ENCODE assay signal across 1 cellular context in the genomic region with DNA sequence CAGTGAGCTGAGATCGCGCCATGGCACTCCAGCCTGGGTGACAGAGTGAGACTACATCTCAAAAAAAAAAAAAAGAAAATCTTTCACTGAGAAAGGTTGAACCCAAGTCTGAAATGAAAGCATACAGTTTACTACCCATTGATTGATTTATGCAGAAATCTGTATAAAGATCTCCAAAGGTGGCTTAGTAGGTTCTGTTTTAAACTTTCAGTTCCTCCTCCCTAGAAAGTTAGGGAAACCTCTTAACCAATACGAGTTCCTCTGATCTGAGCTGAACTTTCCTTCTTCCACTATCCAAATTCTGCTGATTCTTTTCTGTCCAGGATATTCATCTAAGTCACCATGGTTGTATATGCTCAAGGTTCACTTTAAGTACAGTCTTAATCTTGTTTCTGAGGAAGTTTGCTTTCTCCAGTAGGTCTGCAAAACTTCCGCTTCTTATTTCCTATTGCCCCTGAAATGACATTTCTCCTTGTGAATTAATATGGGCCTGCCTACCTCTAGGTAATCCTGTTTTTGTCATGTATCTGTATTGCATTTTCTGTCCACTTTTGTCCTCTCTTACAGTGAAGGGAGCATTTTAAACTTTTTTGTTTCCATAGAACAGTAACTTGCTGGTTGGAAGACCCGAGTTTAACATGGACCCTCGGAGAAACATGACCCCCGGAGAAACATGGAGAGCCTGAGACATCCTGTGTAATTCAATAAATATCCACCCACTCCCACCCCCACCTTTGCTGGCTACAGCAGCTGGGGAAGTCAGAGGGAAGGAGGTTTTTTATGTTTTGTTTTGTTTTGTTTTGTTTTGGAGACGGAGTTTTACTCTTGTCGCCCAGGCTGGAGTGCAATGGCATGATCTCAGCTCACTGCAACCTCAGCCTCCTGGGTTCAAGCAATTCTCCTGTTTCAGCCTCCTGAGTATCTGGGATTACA.
TF ChIP-seq lines count a peak whose summit lies in the region.

No MANE protein-coding gene starts in this region.

TF ChIP-seq in GM12878, 131 proteins besides CTCF, POLR2A, EP300 and RAD21:
- no peak for TF ChIP-seq PML (IDR thresholded peaks at IDR 0.05; ENCODE audit: low read length)
- TF ChIP-seq, protein P1, sequence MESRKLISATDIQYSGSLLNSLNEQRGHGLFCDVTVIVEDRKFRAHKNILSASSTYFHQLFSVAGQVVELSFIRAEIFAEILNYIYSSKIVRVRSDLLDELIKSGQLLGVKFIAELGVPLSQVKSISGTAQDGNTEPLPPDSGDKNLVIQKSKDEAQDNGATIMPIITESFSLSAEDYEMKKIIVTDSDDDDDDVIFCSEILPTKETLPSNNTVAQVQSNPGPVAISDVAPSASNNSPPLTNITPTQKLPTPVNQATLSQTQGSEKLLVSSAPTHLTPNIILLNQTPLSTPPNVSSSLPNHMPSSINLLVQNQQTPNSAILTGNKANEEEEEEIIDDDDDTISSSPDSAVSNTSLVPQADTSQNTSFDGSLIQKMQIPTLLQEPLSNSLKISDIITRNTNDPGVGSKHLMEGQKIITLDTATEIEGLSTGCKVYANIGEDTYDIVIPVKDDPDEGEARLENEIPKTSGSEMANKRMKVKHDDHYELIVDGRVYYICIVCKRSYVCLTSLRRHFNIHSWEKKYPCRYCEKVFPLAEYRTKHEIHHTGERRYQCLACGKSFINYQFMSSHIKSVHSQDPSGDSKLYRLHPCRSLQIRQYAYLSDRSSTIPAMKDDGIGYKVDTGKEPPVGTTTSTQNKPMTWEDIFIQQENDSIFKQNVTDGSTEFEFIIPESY (IDR thresholded peaks at IDR 0.05), result no peak
- TF ChIP-seq, protein P2, sequence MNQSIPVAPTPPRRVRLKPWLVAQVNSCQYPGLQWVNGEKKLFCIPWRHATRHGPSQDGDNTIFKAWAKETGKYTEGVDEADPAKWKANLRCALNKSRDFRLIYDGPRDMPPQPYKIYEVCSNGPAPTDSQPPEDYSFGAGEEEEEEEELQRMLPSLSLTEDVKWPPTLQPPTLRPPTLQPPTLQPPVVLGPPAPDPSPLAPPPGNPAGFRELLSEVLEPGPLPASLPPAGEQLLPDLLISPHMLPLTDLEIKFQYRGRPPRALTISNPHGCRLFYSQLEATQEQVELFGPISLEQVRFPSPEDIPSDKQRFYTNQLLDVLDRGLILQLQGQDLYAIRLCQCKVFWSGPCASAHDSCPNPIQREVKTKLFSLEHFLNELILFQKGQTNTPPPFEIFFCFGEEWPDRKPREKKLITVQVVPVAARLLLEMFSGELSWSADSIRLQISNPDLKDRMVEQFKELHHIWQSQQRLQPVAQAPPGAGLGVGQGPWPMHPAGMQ (IDR thresholded peaks at IDR 0.05; ENCODE audit: borderline replicate concordance), result no peak
- no peak for TF ChIP-seq YBX1 (IDR thresholded peaks at IDR 0.05)
- TF ChIP-seq KDM1A (IDR thresholded peaks at IDR 0.05; ENCODE audit: borderline replicate concordance), result no peak
- no peak for TF ChIP-seq SREBF2 (IDR thresholded peaks at IDR 0.05; ENCODE audit: low read length)
- TF ChIP-seq, protein P3, sequence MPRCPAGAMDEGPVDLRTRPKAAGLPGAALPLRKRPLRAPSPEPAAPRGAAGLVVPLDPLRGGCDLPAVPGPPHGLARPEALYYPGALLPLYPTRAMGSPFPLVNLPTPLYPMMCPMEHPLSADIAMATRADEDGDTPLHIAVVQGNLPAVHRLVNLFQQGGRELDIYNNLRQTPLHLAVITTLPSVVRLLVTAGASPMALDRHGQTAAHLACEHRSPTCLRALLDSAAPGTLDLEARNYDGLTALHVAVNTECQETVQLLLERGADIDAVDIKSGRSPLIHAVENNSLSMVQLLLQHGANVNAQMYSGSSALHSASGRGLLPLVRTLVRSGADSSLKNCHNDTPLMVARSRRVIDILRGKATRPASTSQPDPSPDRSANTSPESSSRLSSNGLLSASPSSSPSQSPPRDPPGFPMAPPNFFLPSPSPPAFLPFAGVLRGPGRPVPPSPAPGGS (IDR thresholded peaks at IDR 0.05; ENCODE audit: borderline replicate concordance, insufficient read depth, low read depth, low read length, poor library complexity, severe bottlenecking), result no peak
- TF ChIP-seq SPI1 (IDR thresholded peaks at IDR 0.05; ENCODE audit: borderline replicate concordance, insufficient read depth, low read depth, low read length), result peak; percentile 30; the same call in 1 of the 2 replicates
- TF ChIP-seq IKZF1 (conservative IDR thresholded peaks at IDR 0.05), result 0 out of 2 replicates have a peak, but pooled peaks have one; percentile 18
- TF ChIP-seq, protein P4, sequence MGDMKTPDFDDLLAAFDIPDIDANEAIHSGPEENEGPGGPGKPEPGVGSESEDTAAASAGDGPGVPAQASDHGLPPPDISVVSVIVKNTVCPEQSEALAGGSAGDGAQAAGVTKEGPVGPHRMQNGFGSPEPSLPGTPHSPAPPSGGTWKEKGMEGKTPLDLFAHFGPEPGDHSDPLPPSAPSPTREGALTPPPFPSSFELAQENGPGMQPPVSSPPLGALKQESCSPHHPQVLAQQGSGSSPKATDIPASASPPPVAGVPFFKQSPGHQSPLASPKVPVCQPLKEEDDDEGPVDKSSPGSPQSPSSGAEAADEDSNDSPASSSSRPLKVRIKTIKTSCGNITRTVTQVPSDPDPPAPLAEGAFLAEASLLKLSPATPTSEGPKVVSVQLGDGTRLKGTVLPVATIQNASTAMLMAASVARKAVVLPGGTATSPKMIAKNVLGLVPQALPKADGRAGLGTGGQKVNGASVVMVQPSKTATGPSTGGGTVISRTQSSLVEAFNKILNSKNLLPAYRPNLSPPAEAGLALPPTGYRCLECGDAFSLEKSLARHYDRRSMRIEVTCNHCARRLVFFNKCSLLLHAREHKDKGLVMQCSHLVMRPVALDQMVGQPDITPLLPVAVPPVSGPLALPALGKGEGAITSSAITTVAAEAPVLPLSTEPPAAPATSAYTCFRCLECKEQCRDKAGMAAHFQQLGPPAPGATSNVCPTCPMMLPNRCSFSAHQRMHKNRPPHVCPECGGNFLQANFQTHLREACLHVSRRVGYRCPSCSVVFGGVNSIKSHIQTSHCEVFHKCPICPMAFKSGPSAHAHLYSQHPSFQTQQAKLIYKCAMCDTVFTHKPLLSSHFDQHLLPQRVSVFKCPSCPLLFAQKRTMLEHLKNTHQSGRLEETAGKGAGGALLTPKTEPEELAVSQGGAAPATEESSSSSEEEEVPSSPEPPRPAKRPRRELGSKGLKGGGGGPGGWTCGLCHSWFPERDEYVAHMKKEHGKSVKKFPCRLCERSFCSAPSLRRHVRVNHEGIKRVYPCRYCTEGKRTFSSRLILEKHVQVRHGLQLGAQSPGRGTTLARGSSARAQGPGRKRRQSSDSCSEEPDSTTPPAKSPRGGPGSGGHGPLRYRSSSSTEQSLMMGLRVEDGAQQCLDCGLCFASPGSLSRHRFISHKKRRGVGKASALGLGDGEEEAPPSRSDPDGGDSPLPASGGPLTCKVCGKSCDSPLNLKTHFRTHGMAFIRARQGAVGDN (IDR thresholded peaks at IDR 0.05), result no peak
- TF ChIP-seq NR2C2 (IDR thresholded peaks at IDR 0.05; ENCODE audit: borderline replicate concordance, control insufficient read depth, insufficient read length, low read depth), result no peak
